In the genomic region with DNA sequence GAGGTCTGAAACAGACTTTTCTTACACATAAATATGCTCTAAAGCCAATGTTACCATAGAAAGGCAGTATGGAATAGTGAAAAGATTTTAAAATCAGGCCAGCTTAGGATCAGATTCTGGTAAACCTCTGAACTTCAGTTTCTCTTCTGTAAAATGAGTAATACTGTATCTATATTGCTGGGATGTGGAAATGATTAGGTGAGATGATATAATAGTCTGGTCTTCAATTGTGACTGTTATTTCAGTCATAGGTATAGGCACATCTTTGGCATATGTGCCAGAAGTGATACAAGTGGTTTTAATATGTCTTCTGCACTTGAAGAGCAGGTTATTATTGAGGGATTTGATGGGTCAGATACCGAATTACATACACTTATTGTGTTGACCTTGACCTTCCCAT, we compare ENCODE assay signal across 22 cellular contexts.
"Had no signal": no experiment of that assay in that cellular context is flagged by ENCODE, and none has a peak within 500 bp of the region (broad histone marks: within the 10 kb centered on the region; RNA-seq: fewer than 3 reads in every experiment).

No MANE protein-coding gene starts in this region.

- H3K27ac ChIP-seq: breast epithelium had no signal

- H3K9me3 Mint-ChIP-seq: activated CD4-positive, alpha-beta memory T cell treated with anti-CD3 and anti-CD28 coated beads, Interleukin-2, amount 10 ng/mL, durations not matched to agents 7 days and 5 days; central memory CD8-positive, alpha-beta T cell; T-helper 1 cell treated with Interleukin-12 subunit alpha and Interleukin-12 subunit beta and Interleukin-4 antibody, amounts not matched to agents 30 μg/mL and 1 μg/mL, for 36 hours had no signal

- H3K27me3 Mint-ChIP-seq: activated CD4-positive, alpha-beta memory T cell treated with anti-CD3 and anti-CD28 coated beads, Interleukin-2, amount 10 ng/mL, durations not matched to agents 7 days and 5 days; central memory CD8-positive, alpha-beta T cell had no signal

- DNase-seq: activated CD4-positive, alpha-beta memory T cell treated with anti-CD3 and anti-CD28 coated beads, Interleukin-2, amount 10 ng/mL, durations not matched to agents 7 days and 5 days; activated CD4-positive, alpha-beta T cell treated with anti-CD3 and anti-CD28 coated beads for 1 hour; activated CD4-positive, alpha-beta T cell treated with anti-CD3 and anti-CD28 coated beads, Interleukin-2, amount 50 U/mL, for 1 hour; activated gamma-delta T cell treated with Interleukin-2 at 50 U/mL for 16 hours; activated naive CD4-positive, alpha-beta T cell treated with anti-CD3 and anti-CD28 coated beads, Interleukin-2, amount 50 U/mL, for 16 hours; activated T-cell treated with anti-CD3 and anti-CD28 coated beads for 4 hours; aorta; cortex of kidney; Kasumi-1; KBM-7; NCI-H1048; NCI-H146; NCI-H187 treated with DMSO at 0.1 percent for 48 hours; NCI-H2081 treated with DMSO at 0.1 percent for 48 hours; NCI-H226; NCI-H526; NK-92 treated with Interleukin-12 subunit alpha and Interleukin-12 subunit beta, amount 100 ng/mL, for 24 hours; PC-3; SHP77 treated with DMSO at 0.1 percent for 48 hours had no signal

- H3K4me3 ChIP-seq: breast epithelium had no signal

- H3K4me3 Mint-ChIP-seq: activated CD4-positive, alpha-beta memory T cell treated with anti-CD3 and anti-CD28 coated beads, Interleukin-2, amount 10 ng/mL, durations not matched to agents 7 days and 5 days; central memory CD8-positive, alpha-beta T cell; T-helper 1 cell treated with Interleukin-12 subunit alpha and Interleukin-12 subunit beta and Interleukin-4 antibody, amounts not matched to agents 30 μg/mL and 1 μg/mL, for 36 hours had no signal

- H3K27ac Mint-ChIP-seq: activated CD4-positive, alpha-beta memory T cell treated with anti-CD3 and anti-CD28 coated beads, Interleukin-2, amount 10 ng/mL, durations not matched to agents 7 days and 5 days; T-helper 1 cell treated with Interleukin-12 subunit alpha and Interleukin-12 subunit beta and Interleukin-4 antibody, amounts not matched to agents 30 μg/mL and 1 μg/mL, for 36 hours had no signal

- H3K36me3 ChIP-seq: breast epithelium had no signal

- H3K9me3 ChIP-seq: breast epithelium had no signal

- ATAC-seq: PC-3 had no signal
